In the genomic region with DNA sequence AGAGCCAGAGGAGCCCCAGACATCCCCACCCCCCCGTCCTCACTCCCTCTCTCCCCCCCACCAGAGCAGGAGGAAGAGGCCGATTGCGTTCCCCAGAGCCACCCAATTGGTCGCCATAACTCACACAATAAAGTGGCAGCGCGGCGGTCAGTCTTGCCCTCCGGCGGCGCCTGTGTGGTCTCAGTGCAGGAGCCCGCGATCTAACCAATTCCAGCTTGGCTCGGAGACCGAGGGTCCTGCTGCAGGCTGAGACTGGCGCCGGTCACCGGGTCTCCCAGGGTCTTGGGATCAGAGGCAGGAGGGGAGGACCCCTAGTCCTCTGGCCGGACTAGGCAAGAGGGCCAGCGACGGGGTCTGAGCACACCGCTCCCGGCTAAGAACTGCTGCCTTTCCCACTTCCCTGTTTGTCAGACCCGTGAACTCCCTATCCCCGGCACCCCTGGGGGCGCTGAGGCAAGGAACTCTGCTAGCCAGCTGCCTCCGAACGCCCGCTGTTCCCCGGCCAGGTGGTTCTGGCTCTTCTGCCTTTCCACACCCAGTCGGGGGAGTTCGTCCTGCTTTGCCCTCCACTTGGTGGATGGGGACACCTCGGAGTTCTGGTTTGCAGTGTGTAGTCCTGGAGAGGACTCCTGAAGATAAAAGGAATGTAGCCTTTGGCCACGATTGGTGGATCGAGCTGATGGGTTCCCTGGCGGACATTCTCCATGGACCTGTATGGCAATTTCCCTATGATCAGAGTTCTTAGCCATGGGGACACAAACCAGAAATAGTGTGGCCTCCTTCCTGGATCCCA, we compare ENCODE assay signal across 12 cellular contexts. TPM values are rescaled to one million over a fixed set of nuclear protein-coding genes. Genes with fewer than 3 reads are reported as not detected.
DNase-seq lines count a peak whose midpoint lies in the region; ATAC-seq and TF ChIP-seq lines count a peak whose summit lies in the region.
"Had no signal": no experiment of that assay in that cellular context is flagged by ENCODE, and none has a peak within 500 bp of the region (broad histone marks: within the 10 kb centered on the region; RNA-seq: fewer than 3 reads in every experiment).

No MANE protein-coding gene starts in this region.

- H3K27me3 ChIP-seq in psoas muscle (ENCODE audit: insufficient read depth in 3 of 3, low read length in 2 of 3), result peaks cover 5 to 100% (median 66%) of the 10 kb centered on the region in 3 donors

- intact Hi-C loops in psoas muscle (cut with DNase I), result loop anchor here (5.0 to 10.0 kb wide), 2 partner anchors 844 to 846 kb away; no protein-coding TSS in a partner anchor

- H3K36me3 Mint-ChIP-seq in brain, result no peaks in the 10 kb centered on the region

- peaks cover 26% of the 10 kb centered on the region for H3K4me1 Mint-ChIP-seq in brain

- DNase-seq in NCI-H2227 (lab: John Stamatoyannopoulos, UW; ENCODE audit: unreplicated experiment), result peak; percentile 40
- DNase-seq in NCI-H2227 treated with DMSO at 0.1 percent for 48 hours (lab: John Stamatoyannopoulos, UW), result no peak
- peak; percentile 65 for DNase-seq in NB4 (ENCODE audit: low read depth)
- no peak for DNase-seq in psoas muscle
- no peak for DNase-seq in HCEC 1CT
- DNase-seq in DMS153 treated with DMSO at 0.1 percent for 48 hours (lab: John Stamatoyannopoulos, UW; ENCODE audit: unreplicated experiment), result no peak
- DNase-seq: ACHN, midbrain, NCI-H2171 had no signal

- H3K4me3 ChIP-seq in NB4 (ENCODE audit: low read depth, low read length) (peak overlapping the region; percentile 86), psoas muscle (no peak overlapping the region)

- H3K36me3 ChIP-seq in psoas muscle (ENCODE audit: insufficient read depth in 1 of 2, low read depth in 1 of 2), result no peaks in the 10 kb centered on the region
- H3K36me3 ChIP-seq: suprapubic skin had no signal

- H3K9me3 ChIP-seq in psoas muscle, result no peaks in the 10 kb centered on the region
- H3K9me3 ChIP-seq: suprapubic skin had no signal

- peaks cover 0 to 22% (median 4%) of the 10 kb centered on the region in 5 experiments for H3K9me3 Mint-ChIP-seq in brain

- ATAC-seq in psoas muscle (peak in 3 of 4 donors; percentile 5 to 14 (median 6)), HG03045 (IDR thresholded peaks at IDR 0.05; ENCODE audit: unreplicated experiment) (no peak)

- no peak overlapping the region for H3K27ac Mint-ChIP-seq in brain

- no peak for TF ChIP-seq POLR2A in NB4 (IDR thresholded peaks at IDR 0.05; ENCODE audit: extremely low read depth, insufficient read length)

- H3K27me3 Mint-ChIP-seq in brain, result peaks cover 100% of the 10 kb centered on the region

- 4 to 7% (median 6%) methylated on average over 35 of the region's 35 CpGs for WGBS in psoas muscle, 3 donors

- H3K4me1 ChIP-seq in psoas muscle, result peaks cover 18% of the 10 kb centered on the region

- peak overlapping the region in 3 of 5 experiments; percentile 46 to 77 (median 66) for H3K4me3 Mint-ChIP-seq in brain

- H3K27ac ChIP-seq in psoas muscle, result no peak overlapping the region
- H3K27ac ChIP-seq: suprapubic skin had no signal

- TF ChIP-seq CTCF in NB4 (IDR thresholded peaks at IDR 0.05; ENCODE audit: low read depth, low read length), result no peak
- no peak for TF ChIP-seq CTCF in brain (conservative IDR thresholded peaks at IDR 0.05)
- no peak for TF ChIP-seq CTCF in psoas muscle (IDR thresholded peaks at IDR 0.05)

RNA-seq across cellular contexts. Expression of gene HOXD12, which starts 1.0 kb away (rescaled TPM):
- polyA plus RNA-seq in brain (ENCODE audit: insufficient read depth, low read depth, low replicate concordance) (1.3 TPM), psoas muscle (not detected)
- total RNA-seq in psoas muscle, result not detected
- total RNA-seq: suprapubic skin had no signal

RNA-seq across cellular contexts. Expression of gene HOXD13, which starts 6.0 kb away (rescaled TPM):
- 9.8 TPM for polyA plus RNA-seq in brain (ENCODE audit: insufficient read depth, low read depth, low replicate concordance)
- not detected for total RNA-seq in psoas muscle
- polyA plus RNA-seq in psoas muscle, result under 1 TPM in 1 of 3 donors, not detected in 2; 0.01 TPM

RNA-seq across cellular contexts. Expression of gene HOXD11, which starts 8.5 kb away (rescaled TPM):
- 5.1 TPM for polyA plus RNA-seq in brain (ENCODE audit: insufficient read depth, low read depth, low replicate concordance)
- not detected for total RNA-seq in psoas muscle
- not detected for polyA plus RNA-seq in psoas muscle
- total RNA-seq: suprapubic skin had no signal

RNA-seq across cellular contexts. Expression of gene EVX2, which starts 14.8 kb away (rescaled TPM):
- polyA plus RNA-seq in brain (ENCODE audit: insufficient read depth, low read depth, low replicate concordance) (0.14 TPM), psoas muscle (not detected)
- total RNA-seq in psoas muscle, result not detected
- total RNA-seq: suprapubic skin had no signal

RNA-seq across cellular contexts. Expression of gene HOXD10, which starts 18.0 kb away (rescaled TPM):
- 17.2 TPM for polyA plus RNA-seq in brain (ENCODE audit: insufficient read depth, low read depth, low replicate concordance)
- not detected for total RNA-seq in psoas muscle
- polyA plus RNA-seq in psoas muscle, result under 1 TPM in 2 of 3 donors, not detected in 1; 0.03 to 0.04 TPM

Comparison
In these comparisons a context has a peak if more than half of its experiments do, and no peak if none do; other contexts are left out.
1. DNase-seq: peak in NCI-H2227 (single experiment) and NB4 (single experiment); none in NCI-H2227 treated with DMSO at 0.1 percent for 48 hours (single experiment), psoas muscle (0 of 2), HCEC 1CT (single experiment) and DMS153 treated with DMSO at 0.1 percent for 48 hours (single experiment).
2. RNA of gene HOXD13, which starts 6.0 kb away (polyA plus RNA-seq): 9.8 TPM in brain (single experiment); 0.01 TPM in psoas muscle; every median in the first group is over 10 times any median in the second.